Comparison of ENCODE assay signal across 9 cellular contexts in genomic region chr6:122610690-122611455, GRCh38. TPM values are rescaled to one million over a fixed set of nuclear protein-coding genes. Genes with fewer than 3 reads are reported as not detected.
DNase-seq lines count a peak whose midpoint lies in the region; ATAC-seq, FAIRE-seq and TF ChIP-seq lines count a peak whose summit lies in the region.
"Had no signal": no experiment of that assay in that cellular context is flagged by ENCODE, and none has a peak within 500 bp of the region (broad histone marks: within the 10 kb centered on the region; RNA-seq: fewer than 3 reads in every experiment).

No MANE protein-coding gene starts in this region.

- no peak overlapping the region for H3K27ac Mint-ChIP-seq in astrocyte (ENCODE audit: unreplicated experiment)

- intact Hi-C loops in sciatic nerve (cut with DNase I): no loop called here

- H3K79me2 ChIP-seq in astrocyte (ENCODE audit: insufficient read depth, low read length): no peaks in the 10 kb centered on the region

- DNase-seq in BJ (ENCODE audit: low read depth) (no peak), NCI-H82 (lab: John Stamatoyannopoulos, UW) (peak; percentile 85), astrocyte (ENCODE audit: low read depth) (peak; percentile 46), iPS DF 6.9 (ENCODE audit: low read depth, low spot score) (no peak), sciatic nerve (ENCODE audit: low spot score) (peak; percentile 65), NAMALWA (ENCODE audit: low spot score) (no peak)

- H3K4me1 Mint-ChIP-seq in astrocyte (ENCODE audit: low read depth, unreplicated experiment): peaks cover 8% of the 10 kb centered on the region

- H3K9me3 Mint-ChIP-seq in astrocyte (ENCODE audit: unreplicated experiment): peaks cover 3% of the 10 kb centered on the region

- H3K27ac ChIP-seq in astrocyte (ENCODE audit: low read depth, low read length) (peak overlapping the region; percentile 37), iPS DF 6.9 (ENCODE audit: low read length) (no peak overlapping the region)

- TF ChIP-seq CTCF in BJ (IDR thresholded peaks at IDR 0.05; ENCODE audit: insufficient read depth, low read depth, low read length) (no peak), astrocyte (IDR thresholded peaks at IDR 0.05; ENCODE audit: insufficient read depth, low read depth, low read length) (no peak)

- no CpG with 5 or more reads among the region's 42 CpGs for WGBS in iPS DF 6.9 (ENCODE audit: insufficient coverage, insufficient read length)

- peak overlapping the region; percentile 97 for H2AFZ ChIP-seq in astrocyte (ENCODE audit: low read depth, low read length)

- peaks cover 17% of the 10 kb centered on the region for H3K36me3 Mint-ChIP-seq in astrocyte (ENCODE audit: low read depth, unreplicated experiment)

- H3K9ac ChIP-seq in astrocyte (ENCODE audit: low read length): peak overlapping the region; percentile 90

- H3K4me1 ChIP-seq in astrocyte (ENCODE audit: insufficient read depth, low read length) (peaks cover 6% of the 10 kb centered on the region), iPS DF 6.9 (ENCODE audit: control insufficient read depth, insufficient read depth, low read length) (0 out of 2 replicates have a peak, but pooled peaks cover 1% of the 10 kb centered on the region)

- CTCF ChIA-PET in BJ (lab: Yijun Ruan, JAX): no interaction called here

- no peak for FAIRE-seq in astrocyte (lab: Jason Lieb, UNC)

- H3K27me3 ChIP-seq in BJ (ENCODE audit: control insufficient read depth, insufficient read depth, low read length): peaks cover 10% of the 10 kb centered on the region
- H3K27me3 ChIP-seq in astrocyte (ENCODE audit: insufficient read depth, low read length): no peaks in the 10 kb centered on the region
- peaks cover 12% of the 10 kb centered on the region; the same call in 1 of the 2 replicates for H3K27me3 ChIP-seq in iPS DF 6.9 (ENCODE audit: control insufficient read depth, insufficient read depth, low read length)

- POLR2A ChIA-PET in BJ (lab: Charles Lee): no interaction called here

- no peak overlapping the region for H3K4me3 Mint-ChIP-seq in astrocyte (ENCODE audit: unreplicated experiment)

- H3K36me3 ChIP-seq in BJ (ENCODE audit: control insufficient read depth, insufficient read depth, low read length) (no peaks in the 10 kb centered on the region), astrocyte (ENCODE audit: insufficient read depth, low read length) (no peaks in the 10 kb centered on the region), iPS DF 6.9 (ENCODE audit: control insufficient read depth, insufficient read depth, low read length) (no peaks in the 10 kb centered on the region)

- peak overlapping the region; percentile 99 for H3K4me2 ChIP-seq in astrocyte (ENCODE audit: low read length)

- no peaks in the 10 kb centered on the region for H3K27me3 Mint-ChIP-seq in astrocyte (ENCODE audit: low read depth, unreplicated experiment)

- H3K9me3 ChIP-seq in astrocyte (ENCODE audit: insufficient read depth, low read depth, low read length) (no peaks in the 10 kb centered on the region), iPS DF 6.9 (ENCODE audit: control insufficient read depth, insufficient read depth, low read length) (no peaks in the 10 kb centered on the region)

- H3K4me3 ChIP-seq in BJ (ENCODE audit: low read depth, low read length) (peak overlapping the region; percentile 40), astrocyte (ENCODE audit: insufficient read depth, low read depth, low read length) (peak overlapping the region; percentile 94), iPS DF 6.9 (ENCODE audit: low read length) (peak overlapping the region; percentile 33; the same call in 1 of the 2 replicates)

- ATAC-seq in GM18858 (IDR thresholded peaks at IDR 0.05; ENCODE audit: unreplicated experiment): peak; percentile 11
- peak; percentile 44 for ATAC-seq in HG03064 (IDR thresholded peaks at IDR 0.05; ENCODE audit: low read depth, unreplicated experiment)
- ATAC-seq in sciatic nerve: peak; percentile 67

- H4K20me1 ChIP-seq in astrocyte (ENCODE audit: insufficient read depth, low read length): no peaks in the 10 kb centered on the region

RNA-seq across cellular contexts. Expression of gene PKIB, which starts 0.7 kb away (rescaled TPM):
- not detected in 2 replicates for polyA plus RNA-seq in BJ (2011; rRNA removed)
- polyA minus RNA-seq in BJ (2011; rRNA and poly(A)+ RNA removed): not detected in 2 replicates
- total RNA-seq in astrocyte (64.1 and 74.6 TPM in 2 replicates), sciatic nerve (2.2 TPM)
- total RNA-seq: NCI-H460 had no signal

Comparison
In these comparisons a context has a peak if more than half of its experiments do, and no peak if none do; other contexts are left out.
1. DNase-seq: peak in NCI-H82 (single experiment), astrocyte (single experiment) and sciatic nerve (single experiment); none in BJ (single experiment), iPS DF 6.9 (single experiment) and NAMALWA (single experiment).
2. H3K4me3 ChIP-seq: peak in every context shown above with its lines; median percentile 94 in astrocyte; 40 in BJ; 33 in iPS DF 6.9.
3. ATAC-seq: peak in every context shown above with its lines; median percentile 67 in sciatic nerve; 44 in HG03064; 11 in GM18858.
4. RNA of gene PKIB, which starts 0.7 kb away (total RNA-seq): 64.1 to 74.6 TPM in astrocyte; 2.2 TPM in sciatic nerve (single experiment); every median in the first group is over 10 times any median in the second.